Comparison of ENCODE assay signal across 6 cellular contexts in genomic region chr14:50711043-50711442, GRCh38.
"Had no signal": no experiment of that assay in that cellular context is flagged by ENCODE, and none has a peak within 500 bp of the region (broad histone marks: within the 10 kb centered on the region; RNA-seq: fewer than 3 reads in every experiment).

No MANE protein-coding gene starts in this region.

- H3K9ac ChIP-seq: KMS-11 had no signal

- H3K4me2 ChIP-seq: KMS-11 had no signal

- H3K27ac ChIP-seq: HL-60, KMS-11 had no signal

- FAIRE-seq: HTR-8/SVneo had no signal

- H3K27me3 Mint-ChIP-seq: IgD-negative memory B cell had no signal

- DNase-seq: KBM-7, KG1 had no signal

- H3K27ac Mint-ChIP-seq: IgD-negative memory B cell had no signal

- H3K36me3 Mint-ChIP-seq: IgD-negative memory B cell had no signal

- H3K4me3 Mint-ChIP-seq: IgD-negative memory B cell had no signal
